In the genomic region with DNA sequence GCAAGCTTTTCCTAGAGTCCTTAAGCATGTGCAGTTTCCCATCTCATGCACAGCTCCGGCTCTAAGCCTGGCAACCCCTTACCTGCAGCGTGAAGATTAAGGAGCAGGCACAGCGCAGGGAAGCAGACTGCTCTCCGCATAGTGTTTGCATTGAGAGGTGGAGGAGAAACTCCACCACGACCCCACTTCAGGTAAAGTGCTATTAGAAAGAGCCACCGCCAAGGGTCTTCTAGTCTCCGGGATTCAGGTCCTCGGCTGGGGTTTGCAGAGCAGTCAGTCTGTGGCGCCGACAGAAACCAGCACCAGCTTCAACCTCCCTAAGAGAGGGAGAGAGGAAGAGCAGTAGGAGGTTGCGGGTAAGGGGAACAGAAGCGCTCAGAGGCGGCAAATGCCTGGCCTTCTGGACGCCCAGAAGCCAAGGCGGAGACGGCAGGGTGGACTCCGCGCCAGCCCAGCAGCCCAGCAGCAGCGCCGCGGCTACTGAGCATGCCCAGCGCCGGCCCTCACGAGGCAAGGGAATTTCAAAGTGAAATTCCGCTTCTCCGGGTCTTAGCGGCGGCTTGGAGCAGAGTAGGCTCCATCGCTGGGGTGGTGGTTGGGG, we compare ENCODE assay signal across 10 cellular contexts. TPM values are rescaled to one million over a fixed set of nuclear protein-coding genes. Genes with fewer than 3 reads are reported as not detected.
A peak's percentile ranks its signal among the peaks of the same experiment; 100 is the strongest.
DNase-seq lines count a peak whose midpoint lies in the region; ATAC-seq and TF ChIP-seq lines count a peak whose summit lies in the region.
"Had no signal": no experiment of that assay in that cellular context is flagged by ENCODE, and none has a peak within 500 bp of the region (broad histone marks: within the 10 kb centered on the region; RNA-seq: fewer than 3 reads in every experiment).

A gene with protein sequence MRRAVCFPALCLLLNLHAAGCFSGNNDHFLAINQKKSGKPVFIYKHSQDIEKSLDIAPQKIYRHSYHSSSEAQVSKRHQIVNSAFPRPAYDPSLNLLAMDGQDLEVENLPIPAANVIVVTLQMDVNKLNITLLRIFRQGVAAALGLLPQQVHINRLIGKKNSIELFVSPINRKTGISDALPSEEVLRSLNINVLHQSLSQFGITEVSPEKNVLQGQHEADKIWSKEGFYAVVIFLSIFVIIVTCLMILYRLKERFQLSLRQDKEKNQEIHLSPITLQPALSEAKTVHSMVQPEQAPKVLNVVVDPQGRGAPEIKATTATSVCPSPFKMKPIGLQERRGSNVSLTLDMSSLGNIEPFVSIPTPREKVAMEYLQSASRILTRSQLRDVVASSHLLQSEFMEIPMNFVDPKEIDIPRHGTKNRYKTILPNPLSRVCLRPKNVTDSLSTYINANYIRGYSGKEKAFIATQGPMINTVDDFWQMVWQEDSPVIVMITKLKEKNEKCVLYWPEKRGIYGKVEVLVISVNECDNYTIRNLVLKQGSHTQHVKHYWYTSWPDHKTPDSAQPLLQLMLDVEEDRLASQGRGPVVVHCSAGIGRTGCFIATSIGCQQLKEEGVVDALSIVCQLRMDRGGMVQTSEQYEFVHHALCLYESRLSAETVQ (minus strand): TSS at position 488 of the 601 bp plus-strand sequence. CDS start 348 bp downstream, at position 140.

- H2AFZ ChIP-seq in OCI-LY7 (ENCODE audit: low read length), result no peak within 1 kb of the TSS

- H3K36me3 Mint-ChIP-seq in stimulated activated effector memory CD8-positive, alpha-beta T cell treated with anti-CD3 and anti-CD28 coated beads, Interleukin-12 subunit alpha, Interleukin-12 subunit beta, amount 100 ng/mL, for 72 hours, result no peaks in the 10 kb centered on the region

- DNase-seq in SHP77 (lab: John Stamatoyannopoulos, UW) (peak; percentile 10 to 50), OCI-LY7 (ENCODE audit: low spot score) (no peak), HCEC 1CT (no peak)
- DNase-seq in stimulated activated effector memory CD8-positive, alpha-beta T cell treated with anti-CD3 and anti-CD28 coated beads, Interleukin-12 subunit alpha, Interleukin-12 subunit beta, amount 100 ng/mL, for 72 hours (ENCODE audit: low spot score in 2 of 2), result no peak
- DNase-seq: effector memory CD8-positive, alpha-beta T cell had no signal

- 6% methylated on average over 26 of the region's 29 CpGs for WGBS in HUES64

- POLR2A ChIA-PET in OCI-LY7 (lab: Charles Lee), result no interaction called here

- no peak within 1 kb of the TSS for H3K4me3 Mint-ChIP-seq in stimulated activated effector memory CD8-positive, alpha-beta T cell treated with anti-CD3 and anti-CD28 coated beads, Interleukin-12 subunit alpha, Interleukin-12 subunit beta, amount 100 ng/mL, for 72 hours
- H3K4me3 Mint-ChIP-seq: effector memory CD8-positive, alpha-beta T cell had no signal

- peak; percentile 13 for ATAC-seq in stimulated activated effector memory CD8-positive, alpha-beta T cell treated with anti-CD3 and anti-CD28 coated beads, Interleukin-12 subunit alpha, Interleukin-12 subunit beta, amount 100 ng/mL, for 72 hours
- ATAC-seq in HG03095 (IDR thresholded peaks at IDR 0.05; ENCODE audit: unreplicated experiment) (no peak), HG02623 (IDR thresholded peaks at IDR 0.05; ENCODE audit: unreplicated experiment) (no peak)
- ATAC-seq: effector memory CD8-positive, alpha-beta T cell had no signal

- no peaks in the 10 kb centered on the region for H3K9me2 ChIP-seq in OCI-LY7 (ENCODE audit: insufficient read depth, low read length)

- no peaks in the 10 kb centered on the region for H3K9me3 Mint-ChIP-seq in stimulated activated effector memory CD8-positive, alpha-beta T cell treated with anti-CD3 and anti-CD28 coated beads, Interleukin-12 subunit alpha, Interleukin-12 subunit beta, amount 100 ng/mL, for 72 hours

- H3K79me2 ChIP-seq in OCI-LY7 (ENCODE audit: insufficient read depth, low read depth, low read length), result no peaks in the 10 kb centered on the region

- no peak within 1 kb of the TSS for H3K27ac ChIP-seq in HUES64 (ENCODE audit: low read depth, low read length)
- no peak within 1 kb of the TSS for H3K27ac ChIP-seq in iPS-18a (ENCODE audit: low read length)
- H3K27ac ChIP-seq in OCI-LY7 (ENCODE audit: low read depth, low read length, poor library complexity, severe bottlenecking), result no peak within 1 kb of the TSS

- H3K36me3 ChIP-seq in HUES64 (ENCODE audit: insufficient read depth, low read length), result no peaks in the 10 kb centered on the region
- no peaks in the 10 kb centered on the region for H3K36me3 ChIP-seq in iPS-18a (ENCODE audit: control insufficient read depth, low read depth, low read length)
- no peaks in the 10 kb centered on the region for H3K36me3 ChIP-seq in OCI-LY7 (ENCODE audit: insufficient read depth, low read length)

- H3K4me2 ChIP-seq in OCI-LY7 (ENCODE audit: low read length), result no peak within 1 kb of the TSS

- no peak for TF ChIP-seq CTCF in OCI-LY7 (conservative IDR thresholded peaks at IDR 0.05; ENCODE audit: low read length)

- H3K27ac Mint-ChIP-seq in stimulated activated effector memory CD8-positive, alpha-beta T cell treated with anti-CD3 and anti-CD28 coated beads, Interleukin-12 subunit alpha, Interleukin-12 subunit beta, amount 100 ng/mL, for 72 hours, result no peak within 1 kb of the TSS
- H3K27ac Mint-ChIP-seq: effector memory CD8-positive, alpha-beta T cell had no signal

- no TSS peak for BruUV-seq in OCI-LY7 (replicated peaks; lab: Mats Ljungman, UMichigan)

- no peaks in the 10 kb centered on the region for H3K4me1 Mint-ChIP-seq in stimulated activated effector memory CD8-positive, alpha-beta T cell treated with anti-CD3 and anti-CD28 coated beads, Interleukin-12 subunit alpha, Interleukin-12 subunit beta, amount 100 ng/mL, for 72 hours

- H3K27me3 ChIP-seq in HUES64 (ENCODE audit: insufficient read depth, low read length) (peaks cover 24% of the 10 kb centered on the region), iPS-18a (ENCODE audit: control insufficient read depth, insufficient read depth, low read length) (peaks cover 24% of the 10 kb centered on the region)

- H3K4me3 ChIP-seq in HUES64 (ENCODE audit: low read length) (peak within 1 kb of the TSS; percentile 62), iPS-18a (ENCODE audit: low read length) (peak within 1 kb of the TSS; percentile 60), OCI-LY7 (ENCODE audit: low read depth, low read length, poor library complexity, severe bottlenecking) (no peak within 1 kb of the TSS)

- H4K20me1 ChIP-seq in OCI-LY7 (ENCODE audit: insufficient read depth, low read length), result no peaks in the 10 kb centered on the region

- H3K4me1 ChIP-seq in HUES64 (ENCODE audit: insufficient read depth, low read length) (peaks cover 9% of the 10 kb centered on the region; the same call in 1 of the 2 replicates), iPS-18a (ENCODE audit: control insufficient read depth, low read depth, low read length) (no peaks in the 10 kb centered on the region), OCI-LY7 (ENCODE audit: insufficient read depth, low read length, poor library complexity, severe bottlenecking) (no peaks in the 10 kb centered on the region)

- intact Hi-C loops in OCI-LY7 (cut with micrococcal nuclease; ENCODE audit: unreplicated experiment), result no loop called here

- H3K9ac ChIP-seq in HUES64 (ENCODE audit: low read depth, low read length) (peak within 1 kb of the TSS; percentile 45; the same call in 1 of the 2 replicates), iPS-18a (ENCODE audit: low read length) (no peak within 1 kb of the TSS)

- H3K9me3 ChIP-seq in HUES64 (ENCODE audit: insufficient read depth, low read depth, low read length) (no peaks in the 10 kb centered on the region), iPS-18a (ENCODE audit: control insufficient read depth, low read depth, low read length) (no peaks in the 10 kb centered on the region), OCI-LY7 (ENCODE audit: low read length) (no peaks in the 10 kb centered on the region)

- CTCF ChIA-PET in OCI-LY7 (lab: Charles Lee; ENCODE audit: unreplicated experiment), result no interaction called here

RNA-seq across cellular contexts. Expression of the gene that starts here (rescaled TPM):
- 0.40 TPM for polyA plus RNA-seq in HUES64 (2013, experiment 1 of 2)
- 0.32 TPM for polyA plus RNA-seq in HUES64 (2013, experiment 2 of 2)
- not detected in 2 replicates for total RNA-seq in OCI-LY7 (2014; rRNA removed; shearing (Covaris generic))
- total RNA-seq in OCI-LY7 (2022), result not detected in 2 replicates
- total RNA-seq: activated CD8-positive, alpha-beta memory T cell treated with anti-CD3 and anti-CD28 coated beads for 36 hours had no signal

Comparison
In these comparisons a context has a peak if more than half of its experiments do, and no peak if none do; other contexts are left out.
1. DNase-seq: peak in SHP77 (2 of 2); none in stimulated activated effector memory CD8-positive, alpha-beta T cell treated with anti-CD3 and anti-CD28 coated beads, Interleukin-12 subunit alpha, Interleukin-12 subunit beta, amount 100 ng/mL, for 72 hours (0 of 2), OCI-LY7 (single experiment) and HCEC 1CT (single experiment).